Comparison of ENCODE assay signal across 8 cellular contexts in the genomic region with DNA sequence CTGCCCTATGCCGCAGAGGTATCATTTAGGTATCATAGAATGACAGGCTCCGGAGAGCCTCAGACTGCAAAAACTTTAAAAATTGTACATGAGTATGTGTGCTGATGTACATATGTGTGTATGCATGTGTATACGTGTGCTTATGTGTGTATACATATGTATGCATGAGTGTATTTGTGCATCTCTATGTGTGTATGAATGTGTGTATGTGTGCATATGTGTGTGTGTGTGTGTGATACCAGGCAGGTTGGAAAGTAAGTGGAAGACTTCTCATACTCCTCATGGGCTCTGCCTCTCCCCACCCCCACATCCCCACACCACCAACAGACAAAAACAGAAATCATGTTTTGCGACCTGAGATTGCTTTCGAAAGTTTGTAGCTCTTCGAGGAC.
DNase-seq lines count a peak whose midpoint lies in the region; ATAC-seq and TF ChIP-seq lines count a peak whose summit lies in the region.

No MANE protein-coding gene starts in this region.

- no peak for TF ChIP-seq CTCF in WI38 (IDR thresholded peaks at IDR 0.05; ENCODE audit: low read depth, low read length)
- no peak for TF ChIP-seq CTCF in retinal pigment epithelial cell (conservative IDR thresholded peaks at IDR 0.05; ENCODE audit: low read depth, low read length)

- H3K4me3 ChIP-seq in WI38 (ENCODE audit: low read depth, low read length) = peak overlapping the region; percentile 72
- peak overlapping the region; percentile 73 for H3K4me3 ChIP-seq in retinal pigment epithelial cell (ENCODE audit: low read length)

- DNase-seq in globus pallidus (ENCODE audit: low spot score) = peak; percentile 18
- no peak for DNase-seq in retinal pigment epithelial cell (ENCODE audit: low read depth)
- DNase-seq in islet precursor cell = no peak
- no peak for DNase-seq in AML-193 (lab: John Stamatoyannopoulos, UW)
- no peak for DNase-seq in NCI-H748 (lab: John Stamatoyannopoulos, UW; ENCODE audit: unreplicated experiment)

- ATAC-seq in GM18868 (IDR thresholded peaks at IDR 0.05; ENCODE audit: unreplicated experiment) (peak; percentile 21), HG02884 (IDR thresholded peaks at IDR 0.05; ENCODE audit: unreplicated experiment) (peak; percentile 22)
